Comparison of ENCODE assay signal across 1 cellular context in the genomic region with DNA sequence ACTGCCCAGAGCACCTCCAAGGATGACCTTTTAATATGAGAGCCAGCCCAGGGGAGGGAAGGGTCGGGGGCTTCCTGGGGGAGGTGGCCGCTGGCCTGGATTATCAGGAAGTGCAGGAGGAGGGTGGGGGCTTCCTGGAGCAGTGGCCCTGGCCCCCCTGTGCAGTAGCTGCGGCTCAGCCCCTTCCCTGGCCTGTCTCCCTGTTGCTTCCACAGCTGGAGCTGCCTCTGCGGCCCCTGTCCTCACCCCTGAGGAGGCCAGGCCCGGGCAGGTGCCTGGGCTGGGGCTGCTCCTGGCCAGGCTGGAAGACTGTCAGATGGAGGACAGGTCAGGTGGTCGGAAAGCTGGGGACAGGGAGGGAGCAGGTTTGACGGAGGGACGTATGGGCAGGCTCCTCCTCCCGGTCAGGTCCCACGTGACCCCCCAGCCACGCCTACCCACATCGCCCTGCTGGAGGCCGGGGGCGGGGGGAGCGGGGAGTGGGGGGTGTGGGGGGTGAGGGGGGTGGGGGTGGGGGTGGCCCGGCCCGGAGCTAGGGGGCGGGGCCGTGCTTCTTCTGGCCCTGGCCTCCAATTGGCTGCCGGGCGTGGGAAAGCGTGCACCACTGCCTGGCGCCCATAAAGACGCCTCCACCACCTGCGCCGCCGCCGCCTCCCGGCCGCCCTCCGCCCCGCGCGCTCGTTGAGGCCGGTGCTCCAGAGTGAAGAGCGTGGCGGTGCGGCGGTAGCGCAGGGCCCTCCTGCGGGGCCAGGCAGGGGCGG.
TF ChIP-seq lines count a peak whose summit lies in the region.

No MANE protein-coding gene starts in this region.

TF ChIP-seq in SK-N-SH, 30 proteins besides CTCF, POLR2A, EP300 and RAD21:
- peak; percentile 74 for TF ChIP-seq USF2 (IDR thresholded peaks at IDR 0.05; ENCODE audit: borderline replicate concordance, low read depth, low read length)
- TF ChIP-seq EZH2phosphoT487 (IDR thresholded peaks at IDR 0.05; ENCODE audit: borderline replicate concordance, low read depth), result no peak
- TF ChIP-seq CHD2 (IDR thresholded peaks at IDR 0.05; ENCODE audit: low read length, partially characterized antibody), result no peak
- TF ChIP-seq RCOR1 (IDR thresholded peaks at IDR 0.05; ENCODE audit: low read length), result no peak
- TF ChIP-seq, protein P1, sequence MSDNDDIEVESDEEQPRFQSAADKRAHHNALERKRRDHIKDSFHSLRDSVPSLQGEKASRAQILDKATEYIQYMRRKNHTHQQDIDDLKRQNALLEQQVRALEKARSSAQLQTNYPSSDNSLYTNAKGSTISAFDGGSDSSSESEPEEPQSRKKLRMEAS (IDR thresholded peaks at IDR 0.05; ENCODE audit: low read depth), result peak; percentile 55; the same call in 1 of the 2 replicates
- TF ChIP-seq, protein P2, sequence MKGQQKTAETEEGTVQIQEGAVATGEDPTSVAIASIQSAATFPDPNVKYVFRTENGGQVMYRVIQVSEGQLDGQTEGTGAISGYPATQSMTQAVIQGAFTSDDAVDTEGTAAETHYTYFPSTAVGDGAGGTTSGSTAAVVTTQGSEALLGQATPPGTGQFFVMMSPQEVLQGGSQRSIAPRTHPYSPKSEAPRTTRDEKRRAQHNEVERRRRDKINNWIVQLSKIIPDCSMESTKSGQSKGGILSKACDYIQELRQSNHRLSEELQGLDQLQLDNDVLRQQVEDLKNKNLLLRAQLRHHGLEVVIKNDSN (IDR thresholded peaks at IDR 0.05; ENCODE audit: borderline replicate concordance, low read depth), result peak; percentile 87
- TF ChIP-seq MXI1 (IDR thresholded peaks at IDR 0.05; ENCODE audit: low read depth, low read length), result peak; percentile 51; the same call in 1 of the 2 replicates
- no peak for TF ChIP-seq TAF1 (IDR thresholded peaks at IDR 0.05; ENCODE audit: borderline replicate concordance, low read depth, low read length)
